ENCODE assay signal across 1 cellular context in genomic region chr10:34585422-34586115, GRCh38.
TF ChIP-seq lines count a peak whose summit lies in the region.

No MANE protein-coding gene starts in this region.

TF ChIP-seq in GM23338, 12 proteins besides CTCF, POLR2A, EP300 and RAD21 (continued from another document):
- TF ChIP-seq ETS1 (IDR thresholded peaks at IDR 0.05) (no peak), ZNF114 (CRISPR knock-in tag; IDR thresholded peaks at IDR 0.05) (no peak), JUNB (IDR thresholded peaks at IDR 0.05; ENCODE audit: unreplicated experiment) (no peak), EZH2 (IDR thresholded peaks at IDR 0.05; ENCODE audit: low read depth, unreplicated experiment) (no peak), NANOG (IDR thresholded peaks at IDR 0.05; ENCODE audit: borderline replicate concordance) (no peak), POLR2AphosphoS5 (IDR thresholded peaks at IDR 0.05; ENCODE audit: low read depth) (no peak), REST (IDR thresholded peaks at IDR 0.05; ENCODE audit: unreplicated experiment) (no peak), ZNF331 (CRISPR knock-in tag; IDR thresholded peaks at IDR 0.05; ENCODE audit: low read depth) (no peak), EZH2phosphoT487 (IDR thresholded peaks at IDR 0.05; ENCODE audit: unreplicated experiment) (no peak), STAT1 (IDR thresholded peaks at IDR 0.05; ENCODE audit: unreplicated experiment) (no peak)
